ENCODE assay signal across 31 cellular contexts in genomic region chr3:119624002-119624401, GRCh38. TPM values are rescaled to one million over a fixed set of nuclear protein-coding genes. Genes with fewer than 3 reads are reported as not detected.
DNase-seq lines count a peak whose midpoint lies in the region; ATAC-seq, FAIRE-seq and TF ChIP-seq lines count a peak whose summit lies in the region.
"Had no signal": no experiment of that assay in that cellular context is flagged by ENCODE, and none has a peak within 500 bp of the region (broad histone marks: within the 10 kb centered on the region; RNA-seq: fewer than 3 reads in every experiment).

No MANE protein-coding gene starts in this region.

- CTCF ChIA-PET in HepG2 (lab: Yijun Ruan, JAX; ENCODE audit: low intra/inter-chr PET ratio, low total read pairs) = no interaction called here

- H3K79me2 ChIP-seq in HepG2 (ENCODE audit: insufficient read depth, low read length) = no peaks in the 10 kb centered on the region

- TF ChIP-seq POLR2A in HepG2 (IDR thresholded peaks at IDR 0.05; ENCODE audit: insufficient read depth in 1 of 2, low read depth in 2 of 2, low read length in 2 of 2) (no peak), right lobe of liver (IDR thresholded peaks at IDR 0.05) (no peak)

- no peak overlapping the region for H3K9ac ChIP-seq in HepG2 (ENCODE audit: insufficient read depth, low read depth, low read length)
- H3K9ac ChIP-seq: BLaER1 had no signal

- H3K4me3 Mint-ChIP-seq in T-helper 17 cell = no peak overlapping the region
- H3K4me3 Mint-ChIP-seq: CD14-positive monocyte; CD4-positive, alpha-beta memory T cell; CD4-positive, CD25-positive, alpha-beta regulatory T cell; CD8-positive, alpha-beta memory T cell had no signal

- ATAC-seq in HepG2 (no peak), right lobe of liver (no peak), T-helper 17 cell (no peak), HG02763 (IDR thresholded peaks at IDR 0.05; ENCODE audit: unreplicated experiment) (no peak)

- no peaks in the 10 kb centered on the region for H3K36me3 ChIP-seq in HepG2 (replicated peaks in 1 of 2; ENCODE audit: control insufficient read depth in 1 of 2, insufficient read depth in 2 of 2, low read length in 2 of 2)
- H3K36me3 ChIP-seq in right lobe of liver = no peaks in the 10 kb centered on the region
- H3K36me3 ChIP-seq: BE2C, BLaER1 had no signal

- POLR2A ChIA-PET in HepG2 (lab: Yijun Ruan, JAX) = no interaction called here

- no peaks in the 10 kb centered on the region for H3K36me3 Mint-ChIP-seq in T-helper 17 cell (ENCODE audit: low read depth)
- H3K36me3 Mint-ChIP-seq: CD4-positive, alpha-beta memory T cell; CD4-positive, CD25-positive, alpha-beta regulatory T cell; CD8-positive, alpha-beta memory T cell had no signal

- no peaks in the 10 kb centered on the region for H4K20me1 ChIP-seq in HepG2 (ENCODE audit: insufficient read depth, low read length)
- H4K20me1 ChIP-seq: BLaER1 had no signal

- H3K4me1 Mint-ChIP-seq in T-helper 17 cell = peaks cover 29% of the 10 kb centered on the region

- H3K27ac ChIP-seq in HepG2 (ENCODE audit: extremely low read length, insufficient read depth, low read length) (no peak overlapping the region), right lobe of liver (no peak overlapping the region)
- H3K27ac ChIP-seq: BLaER1 had no signal

- no TSS peak for BruUV-seq in HepG2 (replicated peaks; lab: Mats Ljungman, UMichigan)

- TF ChIP-seq CTCF in HepG2 (CRISPR knock-in tag; IDR thresholded peaks at IDR 0.05) (no peak), right lobe of liver (IDR thresholded peaks at IDR 0.05) (no peak), GM12865 (IDR thresholded peaks at IDR 0.05; ENCODE audit: insufficient read depth, low read depth, low read length, missing control alignments) (no peak)

- TF ChIP-seq RAD21 in HepG2 (CRISPR knock-in tag; IDR thresholded peaks at IDR 0.05) = no peak

- H3K4me2 ChIP-seq in HepG2 (ENCODE audit: low read depth, low read length) = no peak overlapping the region
- H3K4me2 ChIP-seq: BLaER1 had no signal

- FAIRE-seq in HepG2 (lab: Jason Lieb, UNC) = no peak
- FAIRE-seq: A204.1, GM12891, GM19239 had no signal

- in situ Hi-C loops in HepG2 (cut with HindIII; ENCODE audit: extremely low pct_ligation_motif_present, low pct_unique_long_range_greater_than_20kb) = no loop called here

- no peak overlapping the region for H2AFZ ChIP-seq in HepG2 (ENCODE audit: low read length)

- H3K9me3 ChIP-seq in HepG2 (ENCODE audit: low read length) = no peaks in the 10 kb centered on the region
- H3K9me3 ChIP-seq in right lobe of liver = no peaks in the 10 kb centered on the region
- H3K9me3 ChIP-seq in T-helper 17 cell (ENCODE audit: control insufficient read depth, low read length, poor library complexity, severe bottlenecking) = no peaks in the 10 kb centered on the region
- H3K9me3 ChIP-seq: BE2C, BLaER1 had no signal

- peak overlapping the region; percentile 47 for H3K27ac Mint-ChIP-seq in T-helper 17 cell
- H3K27ac Mint-ChIP-seq: CD4-positive, alpha-beta memory T cell; CD4-positive, CD25-positive, alpha-beta regulatory T cell; CD8-positive, alpha-beta memory T cell had no signal

- peaks cover 4% of the 10 kb centered on the region for H3K27me3 Mint-ChIP-seq in T-helper 17 cell
- H3K27me3 Mint-ChIP-seq: CD4-positive, CD25-positive, alpha-beta regulatory T cell had no signal

- H3K27me3 ChIP-seq in HepG2 (ENCODE audit: control insufficient read depth in 1 of 2, insufficient read depth in 2 of 2, low read length in 2 of 2) (peaks cover 2 to 10% of the 10 kb centered on the region in 2 experiments; a peak in 2 of 5 replicates), right lobe of liver (no peaks in the 10 kb centered on the region)
- H3K27me3 ChIP-seq: BE2C, BLaER1 had no signal

- intact Hi-C loops in HepG2 (cut with micrococcal nuclease; ENCODE audit: unreplicated experiment) (loop anchor here (5.0 kb wide), 1 partner anchor 312 kb away; no protein-coding TSS in a partner anchor), right lobe of liver (cut with DNase I) (no loop called here)

- H3K4me3 ChIP-seq in HepG2 (replicated peaks in 1 of 3; ENCODE audit: insufficient read depth in 1 of 3, low read depth in 2 of 3, low read length in 3 of 3) = no peak overlapping the region
- no peak overlapping the region for H3K4me3 ChIP-seq in right lobe of liver
- no peak overlapping the region for H3K4me3 ChIP-seq in GM12865 (ENCODE audit: low read depth, low read length)
- H3K4me3 ChIP-seq: BLaER1 had no signal

- 16% methylated on average over 2 of the region's 5 CpGs for WGBS in HepG2 (ENCODE audit: low lambda C conversion rate)
- WGBS in right lobe of liver (ENCODE audit: insufficient coverage, low coverage, low lambda C conversion rate, missing lambda C conversion rate) = 100% methylated on average over 1 of the region's 5 CpGs

- TF ChIP-seq EP300 in HepG2 (IDR thresholded peaks at IDR 0.05; ENCODE audit: low read depth in 2 of 2, low read length in 2 of 2) (no peak), HepG2 (CRISPR knock-in tag; IDR thresholded peaks at IDR 0.05; ENCODE audit: borderline replicate concordance) (no peak)

- DNase-seq in HepG2 (ENCODE audit: low spot score) (no peak), right lobe of liver (no peak), GM12865 (ENCODE audit: low read depth) (peak; percentile 61), T-helper 17 cell (no peak), NCI-H524 (lab: John Stamatoyannopoulos, UW) (no peak), NCI-H1092 treated with DMSO at 0.1 percent for 48 hours (lab: John Stamatoyannopoulos, UW) (no peak)
- DNase-seq: 8988T; ACHN; BE2C; C1 segment of cervical spinal cord; CD4-positive, alpha-beta memory T cell; CD4-positive, CD25-positive, alpha-beta regulatory T cell; CD8-positive, alpha-beta memory T cell; COR-L47; DMS 273 treated with DMSO at 0.1 percent for 48 hours; DMS153; DMS53; DMS79; DND-41; EL; GDM1 had no signal

- no peaks in the 10 kb centered on the region for H3K4me1 ChIP-seq in HepG2 (ENCODE audit: insufficient read depth, low read length)
- H3K4me1 ChIP-seq in right lobe of liver = no peaks in the 10 kb centered on the region
- H3K4me1 ChIP-seq: BE2C, BLaER1 had no signal

RNA-seq across cellular contexts. Expression of gene PLA1A, which starts 26.3 kb away (rescaled TPM):
- total RNA-seq in HepG2 (2016; rRNA removed; fragmentation: Illumina TruSeq; extraction: Trizol) (0.11 TPM in 1 of 2 replicates, not detected in the other), right lobe of liver (10 to 100 TPM in 5 of 6 experiments, 1 to 10 TPM in 1; 9.9 to 30.2 (median 15.9) TPM), T-helper 17 cell (under 1 TPM in 1 of 2 donors, not detected in 1; 0.45 TPM)
- total RNA-seq in HepG2 (2016; cell fraction: cytosol; rRNA removed; fragmentation: Illumina TruSeq; extraction: Trizol; ENCODE audit: low read depth) = not detected in 2 replicates
- total RNA-seq in HepG2 (2016; cell fraction: insoluble cytoplasmic fraction; rRNA removed; fragmentation: Illumina TruSeq; extraction: Trizol) = not detected in 2 replicates
- total RNA-seq in HepG2 (2016; cell fraction: membrane; rRNA removed; fragmentation: Illumina TruSeq; extraction: Trizol) = not detected in 2 replicates
- total RNA-seq in HepG2 (2016; cell fraction: nucleus; rRNA removed; fragmentation: Illumina TruSeq; extraction: Trizol) = not detected in 2 replicates
- 0.16 and 0.18 TPM in 2 replicates for polyA plus RNA-seq in HepG2 (2011; rRNA removed)
- 0.14 and 0.15 TPM in 2 replicates for polyA plus RNA-seq in HepG2 (2011; cell fraction: cytosol; rRNA removed)
- 0.28 TPM in 1 of 2 replicates, not detected in the other for polyA plus RNA-seq in HepG2 (2011; cell fraction: nucleus; rRNA removed)
- polyA plus RNA-seq in HepG2 (2012) = 0.09 and 0.15 TPM in 2 replicates
- not detected in 2 replicates for polyA plus RNA-seq in HepG2 (2016; cell fraction: cytosol; fragmentation: Illumina TruSeq; extraction: Trizol; ENCODE audit: low read depth)
- polyA plus RNA-seq in HepG2 (2016; cell fraction: insoluble cytoplasmic fraction; fragmentation: Illumina TruSeq; extraction: Trizol; ENCODE audit: low read depth) = not detected in 2 replicates
- not detected in 2 replicates for polyA plus RNA-seq in HepG2 (2016; cell fraction: membrane; fragmentation: Illumina TruSeq; extraction: Trizol; ENCODE audit: low read depth)
- not detected in 2 replicates for polyA plus RNA-seq in HepG2 (2016; cell fraction: nucleus; fragmentation: Illumina TruSeq; extraction: Trizol; ENCODE audit: insufficient read depth, low read depth)
- 0.14 and 0.82 TPM in 2 replicates for polyA minus RNA-seq in HepG2 (2011; rRNA and poly(A)+ RNA removed; ENCODE audit: low replicate concordance)
- polyA minus RNA-seq in HepG2 (2011; cell fraction: cytosol; rRNA and poly(A)+ RNA removed) = not detected in 2 replicates
- not detected in 2 replicates for polyA minus RNA-seq in HepG2 (2011; cell fraction: nucleus; rRNA and poly(A)+ RNA removed)
- total RNA-seq: A673; CD4-positive, alpha-beta memory T cell; CD4-positive, CD25-positive, alpha-beta regulatory T cell; Daoy; G401 had no signal
- polyA plus RNA-seq: AG04450; CD14-positive monocyte; CD4-positive, alpha-beta memory T cell; CD8-positive, alpha-beta memory T cell had no signal

RNA-seq across cellular contexts. Expression of gene POPDC2, which starts 36.4 kb away (rescaled TPM):
- total RNA-seq in HepG2 (2016; rRNA removed; fragmentation: Illumina TruSeq; extraction: Trizol) (0.18 TPM in 1 of 2 replicates, not detected in the other), right lobe of liver (under 1 TPM; 0.43 to 0.92 (median 0.68) TPM), T-helper 17 cell (1 to 10 TPM; 4.2 to 4.3 TPM)
- not detected in 2 replicates for total RNA-seq in HepG2 (2016; cell fraction: cytosol; rRNA removed; fragmentation: Illumina TruSeq; extraction: Trizol; ENCODE audit: low read depth)
- 0.10 and 0.32 TPM in 2 replicates for total RNA-seq in HepG2 (2016; cell fraction: insoluble cytoplasmic fraction; rRNA removed; fragmentation: Illumina TruSeq; extraction: Trizol)
- total RNA-seq in HepG2 (2016; cell fraction: membrane; rRNA removed; fragmentation: Illumina TruSeq; extraction: Trizol) = 0.25 TPM in 1 of 2 replicates, not detected in the other
- 0.47 and 0.97 TPM in 2 replicates for total RNA-seq in HepG2 (2016; cell fraction: nucleus; rRNA removed; fragmentation: Illumina TruSeq; extraction: Trizol)
- polyA plus RNA-seq in HepG2 (2011; rRNA removed) = 0.55 and 0.58 TPM in 2 replicates
- polyA plus RNA-seq in HepG2 (2011; cell fraction: cytosol; rRNA removed) = 0.13 and 0.26 TPM in 2 replicates
- 1.2 and 2.5 TPM in 2 replicates for polyA plus RNA-seq in HepG2 (2011; cell fraction: nucleus; rRNA removed)
- 0.28 and 0.46 TPM in 2 replicates for polyA plus RNA-seq in HepG2 (2012)
- polyA plus RNA-seq in HepG2 (2016; cell fraction: cytosol; fragmentation: Illumina TruSeq; extraction: Trizol; ENCODE audit: low read depth) = not detected in 2 replicates
- polyA plus RNA-seq in HepG2 (2016; cell fraction: insoluble cytoplasmic fraction; fragmentation: Illumina TruSeq; extraction: Trizol; ENCODE audit: low read depth) = 0.13 and 0.19 TPM in 2 replicates
- not detected in 2 replicates for polyA plus RNA-seq in HepG2 (2016; cell fraction: membrane; fragmentation: Illumina TruSeq; extraction: Trizol; ENCODE audit: low read depth)
- 1.1 and 2.1 TPM in 2 replicates for polyA plus RNA-seq in HepG2 (2016; cell fraction: nucleus; fragmentation: Illumina TruSeq; extraction: Trizol; ENCODE audit: insufficient read depth, low read depth)
- polyA minus RNA-seq in HepG2 (2011; rRNA and poly(A)+ RNA removed; ENCODE audit: low replicate concordance) = 0.21 and 2.3 TPM in 2 replicates
- not detected in 2 replicates for polyA minus RNA-seq in HepG2 (2011; cell fraction: cytosol; rRNA and poly(A)+ RNA removed)
- polyA minus RNA-seq in HepG2 (2011; cell fraction: nucleus; rRNA and poly(A)+ RNA removed) = 2.2 and 3.1 TPM in 2 replicates
- total RNA-seq: G401 had no signal

RNA-seq across cellular contexts. Expression of gene ADPRH, which starts 44.7 kb away (rescaled TPM):
- 0.15 TPM in 1 of 2 replicates, not detected in the other for total RNA-seq in HepG2 (2016; rRNA removed; fragmentation: Illumina TruSeq; extraction: Trizol)
- total RNA-seq in HepG2 (2016; cell fraction: cytosol; rRNA removed; fragmentation: Illumina TruSeq; extraction: Trizol; ENCODE audit: low read depth) = not detected in 2 replicates
- 0.04 and 0.07 TPM in 2 replicates for total RNA-seq in HepG2 (2016; cell fraction: insoluble cytoplasmic fraction; rRNA removed; fragmentation: Illumina TruSeq; extraction: Trizol)
- total RNA-seq in HepG2 (2016; cell fraction: membrane; rRNA removed; fragmentation: Illumina TruSeq; extraction: Trizol) = not detected in 2 replicates
- total RNA-seq in HepG2 (2016; cell fraction: nucleus; rRNA removed; fragmentation: Illumina TruSeq; extraction: Trizol) = 0.16 TPM in 1 of 2 replicates, not detected in the other
- polyA plus RNA-seq in HepG2 (2011; rRNA removed) = 0.01 and 0.07 TPM in 2 replicates
- 0.01 and 0.10 TPM in 2 replicates for polyA plus RNA-seq in HepG2 (2011; cell fraction: cytosol; rRNA removed)
- polyA plus RNA-seq in HepG2 (2011; cell fraction: nucleus; rRNA removed) = 0.09 and 0.13 TPM in 2 replicates
- polyA plus RNA-seq in HepG2 (2012) = 0.04 TPM in 1 of 2 replicates, not detected in the other
- not detected in 2 replicates for polyA plus RNA-seq in HepG2 (2016; cell fraction: cytosol; fragmentation: Illumina TruSeq; extraction: Trizol; ENCODE audit: low read depth)
- 0.09 TPM in 1 of 2 replicates, not detected in the other for polyA plus RNA-seq in HepG2 (2016; cell fraction: insoluble cytoplasmic fraction; fragmentation: Illumina TruSeq; extraction: Trizol; ENCODE audit: low read depth)
- polyA plus RNA-seq in HepG2 (2016; cell fraction: membrane; fragmentation: Illumina TruSeq; extraction: Trizol; ENCODE audit: low read depth) = 0.03 TPM in 1 of 2 replicates, not detected in the other
- polyA plus RNA-seq in HepG2 (2016; cell fraction: nucleus; fragmentation: Illumina TruSeq; extraction: Trizol; ENCODE audit: insufficient read depth, low read depth) = 0.18 TPM in 1 of 2 replicates, not detected in the other
- polyA minus RNA-seq in HepG2 (2011; rRNA and poly(A)+ RNA removed; ENCODE audit: low replicate concordance) = not detected in 2 replicates
- not detected in 2 replicates for polyA minus RNA-seq in HepG2 (2011; cell fraction: cytosol; rRNA and poly(A)+ RNA removed)
- not detected in 2 replicates for polyA minus RNA-seq in HepG2 (2011; cell fraction: nucleus; rRNA and poly(A)+ RNA removed)
- 1 to 10 TPM; 2.5 to 3.8 (median 2.8) TPM for total RNA-seq in right lobe of liver
- 1 to 10 TPM; 3.6 to 3.7 TPM for total RNA-seq in T-helper 17 cell
- total RNA-seq: G401 had no signal

RNA-seq across cellular contexts. Expression of gene COX17, which starts 53.2 kb away (rescaled TPM):
- total RNA-seq in HepG2 (2016; rRNA removed; fragmentation: Illumina TruSeq; extraction: Trizol) (51.0 and 66.2 TPM in 2 replicates), right lobe of liver (10 to 100 TPM; 23.9 to 40.8 (median 33.0) TPM), T-helper 17 cell (10 to 100 TPM; 26.8 to 28.9 TPM)
- 38.5 and 43.1 TPM in 2 replicates for total RNA-seq in HepG2 (2016; cell fraction: cytosol; rRNA removed; fragmentation: Illumina TruSeq; extraction: Trizol; ENCODE audit: low read depth)
- total RNA-seq in HepG2 (2016; cell fraction: insoluble cytoplasmic fraction; rRNA removed; fragmentation: Illumina TruSeq; extraction: Trizol) = 55.5 and 63.3 TPM in 2 replicates
- 51.7 and 64.0 TPM in 2 replicates for total RNA-seq in HepG2 (2016; cell fraction: membrane; rRNA removed; fragmentation: Illumina TruSeq; extraction: Trizol)
- total RNA-seq in HepG2 (2016; cell fraction: nucleus; rRNA removed; fragmentation: Illumina TruSeq; extraction: Trizol) = 20.8 and 27.4 TPM in 2 replicates
- polyA plus RNA-seq in HepG2 (2011; rRNA removed) = 34.3 and 41.4 TPM in 2 replicates
- polyA plus RNA-seq in HepG2 (2011; cell fraction: cytosol; rRNA removed) = 19.2 and 23.8 TPM in 2 replicates
- polyA plus RNA-seq in HepG2 (2011; cell fraction: nucleus; rRNA removed) = 7.0 and 8.8 TPM in 2 replicates
- 39.2 and 39.8 TPM in 2 replicates for polyA plus RNA-seq in HepG2 (2012)
- 52.8 and 70.6 TPM in 2 replicates for polyA plus RNA-seq in HepG2 (2016; cell fraction: cytosol; fragmentation: Illumina TruSeq; extraction: Trizol; ENCODE audit: low read depth)
- polyA plus RNA-seq in HepG2 (2016; cell fraction: insoluble cytoplasmic fraction; fragmentation: Illumina TruSeq; extraction: Trizol; ENCODE audit: low read depth) = 95.8 and 101 TPM in 2 replicates
- polyA plus RNA-seq in HepG2 (2016; cell fraction: membrane; fragmentation: Illumina TruSeq; extraction: Trizol; ENCODE audit: low read depth) = 68.1 and 83.6 TPM in 2 replicates
- 44.3 and 48.4 TPM in 2 replicates for polyA plus RNA-seq in HepG2 (2016; cell fraction: nucleus; fragmentation: Illumina TruSeq; extraction: Trizol; ENCODE audit: insufficient read depth, low read depth)
- 7.3 and 16.0 TPM in 2 replicates for polyA minus RNA-seq in HepG2 (2011; rRNA and poly(A)+ RNA removed; ENCODE audit: low replicate concordance)
- polyA minus RNA-seq in HepG2 (2011; cell fraction: cytosol; rRNA and poly(A)+ RNA removed) = 5.7 and 6.1 TPM in 2 replicates
- 23.8 and 24.9 TPM in 2 replicates for polyA minus RNA-seq in HepG2 (2011; cell fraction: nucleus; rRNA and poly(A)+ RNA removed)

Comparison
In these comparisons a context has a peak if more than half of its experiments do, and no peak if none do; other contexts are left out.
1. RNA of gene PLA1A, which starts 26.3 kb away (total RNA-seq): 9.9 to 30.2 TPM in right lobe of liver; 0.45 TPM in T-helper 17 cell and 0.11 TPM in HepG2; every median in the first group is over 4 times any median in the second.